Comparison of ENCODE assay signal across 1 cellular context in the genomic region with DNA sequence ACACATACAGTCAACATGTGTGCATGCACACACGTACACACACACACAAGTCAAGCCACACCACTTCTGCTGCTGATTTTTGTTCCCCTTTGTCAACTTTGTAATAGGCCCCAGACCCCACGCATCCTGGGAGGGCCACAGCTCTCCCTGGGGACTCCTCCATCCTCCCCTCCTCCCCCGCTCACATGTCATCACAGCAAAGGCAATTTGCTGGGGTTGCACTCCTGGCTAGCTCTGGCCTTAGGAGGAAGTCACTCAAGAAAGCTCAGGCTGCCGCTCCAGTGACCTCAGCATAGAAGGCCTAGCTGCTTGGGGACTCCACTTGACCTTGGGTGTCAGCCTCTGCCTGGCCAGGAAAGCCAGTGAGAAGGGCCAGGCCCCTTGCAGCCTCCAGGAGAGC.
TF ChIP-seq lines count a peak whose summit lies in the region.

No MANE protein-coding gene starts in this region.

TF ChIP-seq in H1, 55 proteins besides CTCF, POLR2A, EP300 and RAD21:
- no peak for TF ChIP-seq SP2 (IDR thresholded peaks at IDR 0.05; ENCODE audit: low read length)
- TF ChIP-seq FOSL1 (IDR thresholded peaks at IDR 0.05; ENCODE audit: insufficient read depth, low read depth, low read length) = no peak
- TF ChIP-seq JUN (IDR thresholded peaks at IDR 0.05; ENCODE audit: low read depth, low read length) = no peak
- TF ChIP-seq CREB1 (IDR thresholded peaks at IDR 0.05) = no peak
- TF ChIP-seq SIX5 (IDR thresholded peaks at IDR 0.05; ENCODE audit: low read depth, low read length) = no peak
- no peak for TF ChIP-seq GABPA (IDR thresholded peaks at IDR 0.05; ENCODE audit: borderline replicate concordance, insufficient read depth, low read length)
- no peak for TF ChIP-seq CEBPB (IDR thresholded peaks at IDR 0.05; ENCODE audit: low read depth, low read length)
